Comparison of ENCODE assay signal across 12 cellular contexts in the genomic region with DNA sequence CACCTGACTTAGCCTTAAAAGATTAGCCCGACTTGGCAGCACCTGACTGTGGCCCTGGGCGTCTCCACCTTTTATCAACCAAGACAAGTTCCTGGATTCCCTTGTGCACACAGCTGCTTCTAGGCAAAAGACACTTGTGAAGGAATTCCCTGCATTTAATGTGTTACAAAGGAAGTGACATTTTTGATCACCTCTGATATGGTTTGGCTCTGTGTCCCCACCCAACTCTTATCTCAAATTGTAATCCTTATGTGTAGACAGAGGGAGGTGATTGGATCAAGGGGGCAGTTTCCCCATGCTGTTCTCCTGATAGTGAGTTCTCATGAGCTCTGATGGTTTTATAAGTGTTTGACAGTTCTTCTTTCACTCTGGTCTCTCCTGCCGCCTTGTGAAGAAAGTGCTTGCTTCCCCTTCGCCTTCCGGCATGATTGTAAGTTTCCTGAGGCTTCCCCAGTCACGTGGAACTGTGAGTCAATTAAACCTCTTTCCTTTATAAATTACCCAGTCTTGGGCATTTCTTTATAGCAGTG.
DNase-seq lines count a peak whose midpoint lies in the region; ATAC-seq, FAIRE-seq and TF ChIP-seq lines count a peak whose summit lies in the region.
"Had no signal": no experiment of that assay in that cellular context is flagged by ENCODE, and none has a peak within 500 bp of the region (broad histone marks: within the 10 kb centered on the region; RNA-seq: fewer than 3 reads in every experiment).

No MANE protein-coding gene starts in this region.

- peaks cover 21% of the 10 kb centered on the region for H3K36me3 Mint-ChIP-seq in T-helper 1 cell treated with Interleukin-12 subunit alpha and Interleukin-12 subunit beta and Interleukin-4 antibody, amounts not matched to agents 30 μg/mL and 1 μg/mL, for 36 hours (ENCODE audit: low read depth)

- H3K4me1 Mint-ChIP-seq in T-helper 1 cell treated with Interleukin-12 subunit alpha and Interleukin-12 subunit beta and Interleukin-4 antibody, amounts not matched to agents 30 μg/mL and 1 μg/mL, for 36 hours (ENCODE audit: low read depth): peaks cover 54% of the 10 kb centered on the region

- no peak for ATAC-seq in HG02798 (IDR thresholded peaks at IDR 0.05; ENCODE audit: poor library complexity, unreplicated experiment)

- H3K27ac Mint-ChIP-seq in T-helper 1 cell treated with Interleukin-12 subunit alpha and Interleukin-12 subunit beta and Interleukin-4 antibody, amounts not matched to agents 30 μg/mL and 1 μg/mL, for 36 hours: peak overlapping the region; percentile 79

- TF ChIP-seq POLR2A in H54 (IDR thresholded peaks at IDR 0.05; ENCODE audit: low read depth, low read length): no peak

- H3K27me3 Mint-ChIP-seq in T-helper 1 cell treated with Interleukin-12 subunit alpha and Interleukin-12 subunit beta and Interleukin-4 antibody, amounts not matched to agents 30 μg/mL and 1 μg/mL, for 36 hours (ENCODE audit: low read depth): no peaks in the 10 kb centered on the region

- DNase-seq in T-helper 1 cell (no peak), NOMO-1 (lab: John Stamatoyannopoulos, UW; ENCODE audit: unreplicated experiment in 2 of 2) (peak; percentile 53 to 81), pons (ENCODE audit: low spot score) (peak; percentile 80), SW480 (ENCODE audit: low spot score) (no peak), H54 (ENCODE audit: insufficient read length, low spot score) (no peak)
- DNase-seq: NCI-H510A treated with DMSO at 0.1 percent for 48 hours had no signal

- peaks cover 20% of the 10 kb centered on the region for H3K9me3 Mint-ChIP-seq in T-helper 1 cell treated with Interleukin-12 subunit alpha and Interleukin-12 subunit beta and Interleukin-4 antibody, amounts not matched to agents 30 μg/mL and 1 μg/mL, for 36 hours

- FAIRE-seq in colon (lab: Jason Lieb, UNC) (peak; percentile 80), H54 (lab: Jason Lieb, UNC) (no peak)
- FAIRE-seq: A204.1, H1, HTR-8/SVneo had no signal

- H3K4me3 Mint-ChIP-seq in T-helper 1 cell treated with Interleukin-12 subunit alpha and Interleukin-12 subunit beta and Interleukin-4 antibody, amounts not matched to agents 30 μg/mL and 1 μg/mL, for 36 hours: peak overlapping the region; percentile 64

Comparison
In these comparisons a context has a peak if more than half of its experiments do, and no peak if none do; other contexts are left out.
1. DNase-seq: peak in NOMO-1 (2 of 2) and pons (single experiment); none in T-helper 1 cell (0 of 5), SW480 (single experiment) and H54 (single experiment).